In the genomic region with DNA sequence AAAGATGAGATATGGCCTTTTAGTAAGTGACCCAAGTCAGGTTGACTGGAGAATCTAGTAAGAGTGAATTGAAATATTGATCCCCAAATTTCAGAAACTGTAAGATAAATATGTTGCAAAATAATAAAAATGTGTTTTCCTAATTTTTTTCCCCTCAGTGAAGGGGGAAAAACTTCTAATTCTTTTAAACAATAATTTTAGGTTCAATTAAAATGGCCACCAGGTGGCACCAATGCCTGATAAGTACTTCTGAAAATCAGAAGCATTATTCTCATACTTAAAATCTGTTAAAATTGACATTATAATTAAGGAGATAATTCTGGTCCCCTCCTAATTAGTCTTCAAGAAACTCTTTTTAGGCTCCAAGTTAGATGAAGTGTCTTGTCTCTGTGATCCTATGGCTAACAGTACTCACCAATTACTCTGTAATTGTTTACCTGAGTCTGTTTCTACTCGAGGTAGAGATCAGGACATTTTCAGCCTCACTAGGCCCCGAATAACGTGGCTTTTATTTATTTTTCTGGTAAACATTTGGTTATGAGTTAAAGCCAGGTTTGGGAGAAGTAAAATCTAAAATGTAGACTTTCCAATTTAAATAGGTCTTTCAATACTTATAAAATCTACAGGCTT, we compare ENCODE assay signal across 8 cellular contexts. TPM values are rescaled to one million over a fixed set of nuclear protein-coding genes. Genes with fewer than 3 reads are reported as not detected.
DNase-seq lines count a peak whose midpoint lies in the region; ATAC-seq and TF ChIP-seq lines count a peak whose summit lies in the region.

No MANE protein-coding gene starts in this region.

- TF ChIP-seq CTCF in WI38 (IDR thresholded peaks at IDR 0.05; ENCODE audit: low read depth, low read length) = peak; percentile 28; the same call in 1 of the 2 replicates

- no peaks in the 10 kb centered on the region for H3K27me3 Mint-ChIP-seq in activated CD4-positive, alpha-beta memory T cell treated with anti-CD3 and anti-CD28 coated beads for 36 hours
- no peaks in the 10 kb centered on the region for H3K27me3 Mint-ChIP-seq in activated CD4-positive, alpha-beta memory T cell treated with anti-CD3 and anti-CD28 coated beads, Interleukin-2, amount 10 ng/mL, durations not matched to agents 7 days and 5 days
- no peaks in the 10 kb centered on the region for H3K27me3 Mint-ChIP-seq in stimulated activated naive B cell treated with anti-CD40 and anti-IgM and Interleukin-4, amounts not matched to agents 10 μg/mL and 1 μg/mL and 100 μg/mL, for 72 hours

- no peaks in the 10 kb centered on the region for H3K4me1 Mint-ChIP-seq in activated CD4-positive, alpha-beta memory T cell treated with anti-CD3 and anti-CD28 coated beads for 36 hours (ENCODE audit: low read depth)
- no peaks in the 10 kb centered on the region for H3K4me1 Mint-ChIP-seq in activated CD4-positive, alpha-beta memory T cell treated with anti-CD3 and anti-CD28 coated beads, Interleukin-2, amount 10 ng/mL, durations not matched to agents 7 days and 5 days
- no peaks in the 10 kb centered on the region for H3K4me1 Mint-ChIP-seq in stimulated activated naive B cell treated with anti-CD40 and anti-IgM and Interleukin-4, amounts not matched to agents 10 μg/mL and 1 μg/mL and 100 μg/mL, for 72 hours

- no peak overlapping the region for H3K27ac Mint-ChIP-seq in activated CD4-positive, alpha-beta memory T cell treated with anti-CD3 and anti-CD28 coated beads for 36 hours
- H3K27ac Mint-ChIP-seq in activated CD4-positive, alpha-beta memory T cell treated with anti-CD3 and anti-CD28 coated beads, Interleukin-2, amount 10 ng/mL, durations not matched to agents 7 days and 5 days = no peak overlapping the region
- no peak overlapping the region for H3K27ac Mint-ChIP-seq in stimulated activated naive B cell treated with anti-CD40 and anti-IgM and Interleukin-4, amounts not matched to agents 10 μg/mL and 1 μg/mL and 100 μg/mL, for 72 hours

- no peak for ATAC-seq in stimulated activated naive B cell treated with anti-CD40 and anti-IgM and Interleukin-4, amounts not matched to agents 10 μg/mL and 1 μg/mL and 100 μg/mL, for 72 hours (replicated peaks)

- DNase-seq in activated CD4-positive, alpha-beta memory T cell treated with anti-CD3 and anti-CD28 coated beads for 36 hours = peak; percentile 15
- DNase-seq in activated CD4-positive, alpha-beta memory T cell treated with anti-CD3 and anti-CD28 coated beads, Interleukin-2, amount 10 ng/mL, durations not matched to agents 7 days and 5 days = no peak
- DNase-seq in M059J (ENCODE audit: low read depth) (peak; percentile 46), fibroblast of the conjunctiva (ENCODE audit: low read depth) (peak; percentile 49), mucosa of gallbladder (ENCODE audit: low spot score) (no peak)
- DNase-seq in stimulated activated CD4-positive, alpha-beta T cell treated with anti-CD3 and anti-CD28 coated beads, Interleukin-4, amount 100 ng/mL, for 24 hours = peak; percentile 36
- no peak for DNase-seq in stimulated activated naive B cell treated with anti-CD40 and anti-IgM and Interleukin-4, amounts not matched to agents 10 μg/mL and 1 μg/mL and 100 μg/mL, for 72 hours

- no peak overlapping the region for H3K4me3 Mint-ChIP-seq in activated CD4-positive, alpha-beta memory T cell treated with anti-CD3 and anti-CD28 coated beads for 36 hours
- H3K4me3 Mint-ChIP-seq in activated CD4-positive, alpha-beta memory T cell treated with anti-CD3 and anti-CD28 coated beads, Interleukin-2, amount 10 ng/mL, durations not matched to agents 7 days and 5 days = no peak overlapping the region
- H3K4me3 Mint-ChIP-seq in stimulated activated naive B cell treated with anti-CD40 and anti-IgM and Interleukin-4, amounts not matched to agents 10 μg/mL and 1 μg/mL and 100 μg/mL, for 72 hours = no peak overlapping the region

- peaks cover 27% of the 10 kb centered on the region for H3K36me3 Mint-ChIP-seq in activated CD4-positive, alpha-beta memory T cell treated with anti-CD3 and anti-CD28 coated beads for 36 hours
- H3K36me3 Mint-ChIP-seq in activated CD4-positive, alpha-beta memory T cell treated with anti-CD3 and anti-CD28 coated beads, Interleukin-2, amount 10 ng/mL, durations not matched to agents 7 days and 5 days (ENCODE audit: low read depth) = no peaks in the 10 kb centered on the region
- peaks cover 32 to 45% of the 10 kb centered on the region in 2 donors for H3K36me3 Mint-ChIP-seq in stimulated activated naive B cell treated with anti-CD40 and anti-IgM and Interleukin-4, amounts not matched to agents 10 μg/mL and 1 μg/mL and 100 μg/mL, for 72 hours

- H3K4me3 ChIP-seq in WI38 (ENCODE audit: low read depth, low read length) = no peak overlapping the region

- H3K9me3 Mint-ChIP-seq in activated CD4-positive, alpha-beta memory T cell treated with anti-CD3 and anti-CD28 coated beads for 36 hours = peaks cover 15% of the 10 kb centered on the region
- peaks cover 4% of the 10 kb centered on the region for H3K9me3 Mint-ChIP-seq in activated CD4-positive, alpha-beta memory T cell treated with anti-CD3 and anti-CD28 coated beads, Interleukin-2, amount 10 ng/mL, durations not matched to agents 7 days and 5 days
- peaks cover 11 to 12% of the 10 kb centered on the region in 2 donors for H3K9me3 Mint-ChIP-seq in stimulated activated naive B cell treated with anti-CD40 and anti-IgM and Interleukin-4, amounts not matched to agents 10 μg/mL and 1 μg/mL and 100 μg/mL, for 72 hours

- CTCF ChIA-PET in activated CD4-positive, alpha-beta memory T cell treated with anti-CD3 and anti-CD28 coated beads for 36 hours (lab: Charles Lee) = interaction anchor here (1.1 to 2.6 kb wide), 19 partner anchors 10 to 565 kb away, joined by 3 to 19 read pairs (median 5); no protein-coding TSS in a partner anchor
- CTCF ChIA-PET in activated CD4-positive, alpha-beta memory T cell treated with anti-CD3 and anti-CD28 coated beads, Interleukin-2, amount 10 ng/mL, durations not matched to agents 7 days and 5 days (lab: Charles Lee) = interaction anchor here (0.8 to 2.6 kb wide), 11 partner anchors 10 to 586 kb away, joined by 3 to 17 read pairs (median 4); no protein-coding TSS in a partner anchor

- intact Hi-C loops in activated CD4-positive, alpha-beta memory T cell treated with anti-CD3 and anti-CD28 coated beads for 36 hours (cut with micrococcal nuclease) = loop anchor here (1.0 to 2.0 kb wide), 5 partner anchors 136 to 331 kb away; no protein-coding TSS in a partner anchor

- POLR2A ChIA-PET in activated CD4-positive, alpha-beta memory T cell treated with anti-CD3 and anti-CD28 coated beads for 36 hours (lab: Charles Lee) = no interaction called here
- POLR2A ChIA-PET in activated CD4-positive, alpha-beta memory T cell treated with anti-CD3 and anti-CD28 coated beads, Interleukin-2, amount 10 ng/mL, durations not matched to agents 7 days and 5 days (lab: Charles Lee) = no interaction called here

RNA-seq across cellular contexts. Expression of a gene that starts 52.6 kb away (rescaled TPM):
- 10 to 100 TPM; 65.8 to 70.8 TPM for total RNA-seq in activated CD4-positive, alpha-beta memory T cell treated with anti-CD3 and anti-CD28 coated beads for 36 hours
- total RNA-seq in activated CD4-positive, alpha-beta memory T cell treated with anti-CD3 and anti-CD28 coated beads, Interleukin-2, amount 10 ng/mL, durations not matched to agents 7 days and 5 days = 10 to 100 TPM; 44.0 to 46.6 TPM
- 43.6 and 64.4 TPM in 2 replicates for total RNA-seq in M059J (2014; rRNA removed; shearing (Covaris generic))
- 41.9 TPM for total RNA-seq in mucosa of gallbladder

Comparison
In these comparisons a context has a peak if more than half of its experiments do, and no peak if none do; other contexts are left out.
1. DNase-seq: peak in activated CD4-positive, alpha-beta memory T cell treated with anti-CD3 and anti-CD28 coated beads for 36 hours (single experiment), M059J (single experiment), fibroblast of the conjunctiva (single experiment) and stimulated activated CD4-positive, alpha-beta T cell treated with anti-CD3 and anti-CD28 coated beads, Interleukin-4, amount 100 ng/mL, for 24 hours (single experiment); none in activated CD4-positive, alpha-beta memory T cell treated with anti-CD3 and anti-CD28 coated beads, Interleukin-2, amount 10 ng/mL, durations not matched to agents 7 days and 5 days (single experiment), stimulated activated naive B cell treated with anti-CD40 and anti-IgM and Interleukin-4, amounts not matched to agents 10 μg/mL and 1 μg/mL and 100 μg/mL, for 72 hours (single experiment) and mucosa of gallbladder (single experiment).